In genomic region chr1:243849089-243850012, GRCh38 we compare ENCODE assay signal across 8 cellular contexts. TPM values are rescaled to one million over a fixed set of nuclear protein-coding genes. Genes with fewer than 3 reads are reported as not detected.
DNase-seq lines count a peak whose midpoint lies in the region; ATAC-seq, FAIRE-seq and TF ChIP-seq lines count a peak whose summit lies in the region.

No MANE protein-coding gene starts in this region.

- no TSS peak for BruUV-seq in endothelial cell of umbilical vein (replicated peaks; lab: Mats Ljungman, UMichigan)

- intact Hi-C loops in endothelial cell of umbilical vein (cut with micrococcal nuclease) = loop anchor here (1.0 to 10.0 kb wide), 8 partner anchors 68 to 595 kb away; no protein-coding TSS in a partner anchor

- no peak for TF ChIP-seq POLR2A in endothelial cell of umbilical vein (IDR thresholded peaks at IDR 0.05; ENCODE audit: low read depth, low read length)

- POLR2A ChIA-PET in endothelial cell of umbilical vein (lab: Charles Lee) = interaction anchor here (0.6 to 1.0 kb wide), 4 partner anchors 75 to 474 kb away, joined by 3 to 7 read pairs (median 4); no protein-coding TSS in a partner anchor

- H3K9me2 ChIP-seq in Karpas-422 (replicated peaks; ENCODE audit: insufficient read depth, low read length) = no peaks in the 10 kb centered on the region

- ATAC-seq in HG02973 (IDR thresholded peaks at IDR 0.05; ENCODE audit: unreplicated experiment) = peak; percentile 30

- no peaks in the 10 kb centered on the region for H3K36me3 ChIP-seq in endothelial cell of umbilical vein (ENCODE audit: control insufficient read depth in 2 of 2, extremely low read depth in 1 of 2, insufficient read depth in 2 of 2, low read length in 2 of 2)
- no peaks in the 10 kb centered on the region for H3K36me3 ChIP-seq in Karpas-422 (ENCODE audit: insufficient read depth, low read length)

- H3K9me1 ChIP-seq in endothelial cell of umbilical vein (replicated peaks; ENCODE audit: control insufficient read depth, extremely low read depth, insufficient read depth, low read length) = no peaks in the 10 kb centered on the region

- TF ChIP-seq CTCF in GM13976 (IDR thresholded peaks at IDR 0.05; ENCODE audit: borderline replicate concordance, control extremely low read depth, extremely low read depth, insufficient read depth, missing control alignments) (no peak), endothelial cell of umbilical vein (IDR thresholded peaks at IDR 0.05; ENCODE audit: extremely low read depth in 1 of 2, insufficient read depth in 1 of 2, low read depth in 1 of 2, low read length in 2 of 2) (no peak)

- peaks cover 2% of the 10 kb centered on the region for H4K20me1 ChIP-seq in endothelial cell of umbilical vein (replicated peaks; ENCODE audit: control insufficient read depth, extremely low read depth, insufficient read depth, low read length)
- H4K20me1 ChIP-seq in Karpas-422 (ENCODE audit: insufficient read depth, low read depth, low read length) = no peaks in the 10 kb centered on the region

- H3K79me2 ChIP-seq in endothelial cell of umbilical vein (ENCODE audit: control insufficient read depth, insufficient read depth, low read length) (peaks cover 40% of the 10 kb centered on the region), Karpas-422 (ENCODE audit: low read length) (no peaks in the 10 kb centered on the region)

- in situ Hi-C loops in GM13976 (cut with MboI; ENCODE audit: low sequenced_read_pairs, unreplicated experiment) = no loop called here

- H3K27me3 ChIP-seq in endothelial cell of umbilical vein (ENCODE audit: control insufficient read depth in 2 of 2, insufficient read depth in 2 of 2, low read length in 2 of 2) (no peaks in the 10 kb centered on the region), Karpas-422 (ENCODE audit: low read length) (no peaks in the 10 kb centered on the region)

- DNase-seq in GM13976 (ENCODE audit: low spot score) (peak; percentile 48), NCI-H526 treated with DMSO at 0.1 percent for 48 hours (lab: John Stamatoyannopoulos, UW) (peak; percentile 29), endothelial cell of umbilical vein (ENCODE audit: low read depth, low spot score) (peak; percentile 77), midbrain (lab: John Stamatoyannopoulos, UW) (peak; percentile 71), Karpas-422 (no peak)
- DNase-seq in activated CD8-positive, alpha-beta memory T cell treated with anti-CD3 and anti-CD28 coated beads, Interleukin-2, amount 50 U/mL, for 4 hours = peak; percentile 86
- DNase-seq in stimulated activated CD8-positive, alpha-beta memory T cell treated with anti-CD3 and anti-CD28 coated beads, Interleukin-15, amount 100 ng/mL, for 24 hours (ENCODE audit: low read depth) = peak; percentile 39

- peaks cover 17% of the 10 kb centered on the region for H3K4me1 ChIP-seq in endothelial cell of umbilical vein (ENCODE audit: control insufficient read depth, extremely low read depth, insufficient read depth, low read length)
- peaks cover 10% of the 10 kb centered on the region for H3K4me1 ChIP-seq in Karpas-422 (ENCODE audit: low read length)

- H2AFZ ChIP-seq in endothelial cell of umbilical vein (ENCODE audit: low read depth, low read length) (no peak overlapping the region), Karpas-422 (ENCODE audit: low read length) (no peak overlapping the region)

- H3K27ac ChIP-seq in endothelial cell of umbilical vein (ENCODE audit: insufficient read depth, low read depth, low read length) (peak overlapping the region; percentile 66), Karpas-422 (ENCODE audit: low read length) (no peak overlapping the region)

- dilution Hi-C loops in endothelial cell of umbilical vein (cut with MboI; ENCODE audit: extremely low pct_ligation_motif_present, low sequenced_read_pairs) = no loop called here

- H3K9me3 ChIP-seq in endothelial cell of umbilical vein (replicated peaks; ENCODE audit: control insufficient read depth, insufficient read depth, low read length) (no peaks in the 10 kb centered on the region), Karpas-422 (ENCODE audit: low read length) (no peaks in the 10 kb centered on the region)

- CTCF ChIA-PET in endothelial cell of umbilical vein (lab: Charles Lee) = interaction anchor here (0.6 kb wide), 1 partner anchor 505 kb away, joined by 4 read pairs; no protein-coding TSS in a partner anchor

- H3K4me2 ChIP-seq in endothelial cell of umbilical vein (ENCODE audit: insufficient read depth, low read length) (peak overlapping the region; percentile 80), Karpas-422 (ENCODE audit: low read depth, low read length, poor library complexity, severe bottlenecking) (no peak overlapping the region)

- H3K9ac ChIP-seq in endothelial cell of umbilical vein (replicated peaks; ENCODE audit: extremely low read depth, insufficient read depth, low read length) (peak overlapping the region; percentile 17), Karpas-422 (ENCODE audit: low read length) (no peak overlapping the region)

- peak; percentile 21 for FAIRE-seq in endothelial cell of umbilical vein (lab: Jason Lieb, UNC)

- H3K4me3 ChIP-seq in endothelial cell of umbilical vein (replicated peaks in 1 of 3; ENCODE audit: insufficient read depth in 1 of 3, low read depth in 1 of 3, low read length in 3 of 3) (peak overlapping the region; percentile 36 to 61 (median 46)), Karpas-422 (ENCODE audit: low read length) (no peak overlapping the region)

TF ChIP-seq in endothelial cell of umbilical vein, 7 proteins besides CTCF, POLR2A, EP300 and RAD21:
- TF ChIP-seq MAX (IDR thresholded peaks at IDR 0.05; ENCODE audit: insufficient read depth, insufficient read length) (no peak), POLR2AphosphoS5 (IDR thresholded peaks at IDR 0.05; ENCODE audit: insufficient read depth, low read depth, low read length) (no peak), JUN (IDR thresholded peaks at IDR 0.05; ENCODE audit: borderline replicate concordance, insufficient read depth, insufficient read length, low read depth) (no peak), EZH2 (IDR thresholded peaks at IDR 0.05; ENCODE audit: borderline replicate concordance, low read depth, low read length, severe bottlenecking) (no peak), GATA2 (IDR thresholded peaks at IDR 0.05; ENCODE audit: insufficient read depth, insufficient read length, low read depth, low read length) (no peak), MYC (IDR thresholded peaks at IDR 0.05; ENCODE audit: low read depth, low read length) (no peak), FOS (IDR thresholded peaks at IDR 0.05; ENCODE audit: borderline replicate concordance, insufficient read depth, low read length) (no peak)
TF ChIP-seq in endothelial cell of umbilical vein: peak in this region for 0.

RNA-seq across cellular contexts. Expression of gene AKT3, which starts 0.7 kb away (rescaled TPM):
- total RNA-seq in endothelial cell of umbilical vein = 97.1 and 98.2 TPM in 2 replicates
- polyA plus RNA-seq in endothelial cell of umbilical vein = 18.2 and 20.6 TPM in 2 replicates
- 21.5 and 21.7 TPM in 2 replicates for polyA plus RNA-seq in endothelial cell of umbilical vein (2011; cell fraction: cytosol; rRNA removed)
- polyA plus RNA-seq in endothelial cell of umbilical vein (2011; cell fraction: nucleus; rRNA removed) = 36.3 and 44.6 TPM in 2 replicates
- polyA plus RNA-seq in endothelial cell of umbilical vein (2012) = 30.7 and 41.2 TPM in 2 replicates
- 42.2 and 44.8 TPM in 2 replicates for polyA minus RNA-seq in endothelial cell of umbilical vein
- polyA minus RNA-seq in endothelial cell of umbilical vein (2011; cell fraction: cytosol; rRNA and poly(A)+ RNA removed) = 0.10 TPM
- polyA minus RNA-seq in endothelial cell of umbilical vein (2011; cell fraction: nucleus; rRNA and poly(A)+ RNA removed) = 83.3 and 96.8 TPM in 2 replicates
- 0.11 TPM in 1 of 2 replicates, not detected in the other for total RNA-seq in Karpas-422 (2014; rRNA removed; shearing (Covaris generic); ENCODE audit: low replicate concordance)

Comparison
In these comparisons a context has a peak if more than half of its experiments do, and no peak if none do; other contexts are left out.
1. RNA of gene AKT3, which starts 0.7 kb away (total RNA-seq): 97.1 to 98.2 TPM in endothelial cell of umbilical vein; 0.11 TPM in Karpas-422; every median in the first group is over 10 times any median in the second.